Comparison of ENCODE assay signal across 2 cellular contexts in genomic region chr12:31590730-31591307, GRCh38.
A peak's percentile ranks its signal among the peaks of the same experiment; 100 is the strongest.
TF ChIP-seq lines count a peak whose summit lies in the region.

TSS of gene DENND5B (minus strand) at chr12:31591136. CDS start at chr12:31590832, 304 bp downstream.

TF ChIP-seq in HEK293, 187 proteins besides CTCF, POLR2A, EP300 and RAD21:
- TF ChIP-seq ZBTB26 (tag by site-specific recombination; optimal IDR thresholded peaks at IDR 0.05) (peak; percentile 21), SP7 (tag by site-specific recombination; IDR thresholded peaks at IDR 0.05) (no peak), ZSCAN5A (tag by site-specific recombination; IDR thresholded peaks at IDR 0.05) (no peak), IKZF3 (tag by site-specific recombination; IDR thresholded peaks at IDR 0.05) (peak; percentile 32; the same call in 1 of the 2 replicates), ZNF10 (tag by site-specific recombination; IDR thresholded peaks at IDR 0.05) (no peak), ZNF777 (tag by site-specific recombination; IDR thresholded peaks at IDR 0.05; ENCODE audit: borderline replicate concordance) (no peak)

TF ChIP-seq in H1, 55 proteins besides CTCF, POLR2A, EP300 and RAD21:
- 0 out of 2 replicates have a peak, but pooled peaks have one; percentile 10 for TF ChIP-seq TBP (IDR thresholded peaks at IDR 0.05; ENCODE audit: low read depth, low read length)
- peak; percentile 54 for TF ChIP-seq TAF7 (optimal IDR thresholded peaks at IDR 0.05; ENCODE audit: borderline replicate concordance, low read depth, low read length)
- TF ChIP-seq PHF8 (conservative IDR thresholded peaks at IDR 0.05; ENCODE audit: low read depth, low read length) = peak; percentile 59
- TF ChIP-seq BCL11A (IDR thresholded peaks at IDR 0.05; ENCODE audit: low read depth in 2 of 2, low read length in 2 of 2) = no peak
- no peak for TF ChIP-seq JUND (IDR thresholded peaks at IDR 0.05; ENCODE audit: low read length)
